Comparison of ENCODE assay signal across 1 cellular context in genomic region chr5:114449836-114450515, GRCh38.
TF ChIP-seq lines count a peak whose summit lies in the region.

No MANE protein-coding gene starts in this region.

TF ChIP-seq in GM12878, 131 proteins besides CTCF, POLR2A, EP300 and RAD21 (continued from another document):
- TF ChIP-seq MLLT1 (IDR thresholded peaks at IDR 0.05) (peak; percentile 63), STAT1 (conservative IDR thresholded peaks at IDR 0.05) (0 out of 2 replicates have a peak, but pooled peaks have one; percentile 66), RELB (IDR thresholded peaks at IDR 0.05; ENCODE audit: low read depth) (peak; percentile 76), POU2F2 (IDR thresholded peaks at IDR 0.05; ENCODE audit: borderline replicate concordance, low read depth, low read length) (0 out of 3 replicates have a peak, but pooled peaks have one; percentile 23), PRDM15 (CRISPR knock-in tag; IDR thresholded peaks at IDR 0.05) (no peak), STAT3 (IDR thresholded peaks at IDR 0.05; ENCODE audit: low read depth, low read length) (no peak), BACH1 (IDR thresholded peaks at IDR 0.05; ENCODE audit: borderline replicate concordance) (no peak), ZNF24 (IDR thresholded peaks at IDR 0.05) (no peak), PBX3 (IDR thresholded peaks at IDR 0.05; ENCODE audit: insufficient replicate concordance, low read depth, low read length) (no peak), DPF2 (IDR thresholded peaks at IDR 0.05) (no peak), NFXL1 (IDR thresholded peaks at IDR 0.05; ENCODE audit: borderline replicate concordance) (no peak), NBN (IDR thresholded peaks at IDR 0.05) (peak; percentile 93)
